2 cellular contexts compared by ENCODE assay signal in the genomic region with DNA sequence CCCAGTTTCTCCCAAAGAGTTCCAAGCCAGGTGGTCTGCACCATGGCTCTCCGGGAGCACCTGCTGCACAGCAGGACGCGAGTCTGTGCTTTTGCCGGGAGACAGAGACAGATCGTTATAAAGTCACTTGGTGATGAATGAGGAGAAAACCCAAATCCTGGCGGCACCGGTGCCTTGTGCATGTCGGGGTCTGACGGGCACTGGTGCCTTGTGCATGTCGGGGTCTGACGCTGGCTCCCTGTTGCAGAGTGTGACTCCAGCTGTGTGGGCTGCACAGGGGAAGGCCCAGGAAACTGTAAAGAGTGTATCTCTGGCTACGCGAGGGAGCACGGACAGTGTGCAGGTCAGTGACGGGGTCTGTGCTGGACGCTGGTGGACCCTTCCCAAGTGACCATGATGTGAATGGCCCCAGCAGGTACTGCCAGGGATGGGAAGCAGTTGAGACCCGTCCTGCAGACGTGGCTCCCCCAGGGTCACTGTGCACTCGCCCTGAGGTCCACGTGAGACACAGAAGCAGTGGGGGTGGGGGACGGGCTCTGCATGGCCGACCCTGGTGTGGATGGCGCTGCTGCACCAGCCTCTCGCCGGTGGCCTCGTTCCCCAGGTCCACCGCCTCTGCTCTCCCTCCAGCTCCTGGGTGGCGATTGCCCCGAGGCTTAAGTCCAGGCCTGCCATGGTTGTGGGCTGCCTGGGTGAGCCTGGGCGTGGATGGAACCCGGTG.
TF ChIP-seq lines count a peak whose summit lies in the region.

No MANE protein-coding gene starts in this region.

TF ChIP-seq in GM12878, 131 proteins besides CTCF, POLR2A, EP300 and RAD21:
- TF ChIP-seq TCF7 (IDR thresholded peaks at IDR 0.05; ENCODE audit: borderline replicate concordance) (no peak), ZNF274 (IDR thresholded peaks at IDR 0.05; ENCODE audit: insufficient read depth, insufficient read length) (no peak), RAD51 (IDR thresholded peaks at IDR 0.05) (no peak), NBN (IDR thresholded peaks at IDR 0.05) (no peak), E2F4 (IDR thresholded peaks at IDR 0.05; ENCODE audit: low read depth, low read length) (no peak), E4F1 (IDR thresholded peaks at IDR 0.05; ENCODE audit: borderline replicate concordance, partially characterized antibody) (no peak), HDGF (IDR thresholded peaks at IDR 0.05) (0 out of 2 replicates have a peak, but pooled peaks have one; percentile 17), MXI1 (IDR thresholded peaks at IDR 0.05; ENCODE audit: low read depth, low read length) (no peak), STAT1 (conservative IDR thresholded peaks at IDR 0.05) (no peak), BACH1 (IDR thresholded peaks at IDR 0.05; ENCODE audit: borderline replicate concordance) (no peak), CHD1 (IDR thresholded peaks at IDR 0.05; ENCODE audit: low read depth, low read length) (no peak), SIN3A (IDR thresholded peaks at IDR 0.05; ENCODE audit: low read depth, low read length) (no peak)
- TF ChIP-seq, protein P1, sequence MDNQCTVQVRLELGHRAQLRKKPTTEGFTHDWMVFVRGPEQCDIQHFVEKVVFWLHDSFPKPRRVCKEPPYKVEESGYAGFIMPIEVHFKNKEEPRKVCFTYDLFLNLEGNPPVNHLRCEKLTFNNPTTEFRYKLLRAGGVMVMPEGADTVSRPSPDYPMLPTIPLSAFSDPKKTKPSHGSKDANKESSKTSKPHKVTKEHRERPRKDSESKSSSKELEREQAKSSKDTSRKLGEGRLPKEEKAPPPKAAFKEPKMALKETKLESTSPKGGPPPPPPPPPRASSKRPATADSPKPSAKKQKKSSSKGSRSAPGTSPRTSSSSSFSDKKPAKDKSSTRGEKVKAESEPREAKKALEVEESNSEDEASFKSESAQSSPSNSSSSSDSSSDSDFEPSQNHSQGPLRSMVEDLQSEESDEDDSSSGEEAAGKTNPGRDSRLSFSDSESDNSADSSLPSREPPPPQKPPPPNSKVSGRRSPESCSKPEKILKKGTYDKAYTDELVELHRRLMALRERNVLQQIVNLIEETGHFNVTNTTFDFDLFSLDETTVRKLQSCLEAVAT (IDR thresholded peaks at IDR 0.05) = peak; percentile 54; the same call in 1 of the 2 replicates
- TF ChIP-seq, protein P2, sequence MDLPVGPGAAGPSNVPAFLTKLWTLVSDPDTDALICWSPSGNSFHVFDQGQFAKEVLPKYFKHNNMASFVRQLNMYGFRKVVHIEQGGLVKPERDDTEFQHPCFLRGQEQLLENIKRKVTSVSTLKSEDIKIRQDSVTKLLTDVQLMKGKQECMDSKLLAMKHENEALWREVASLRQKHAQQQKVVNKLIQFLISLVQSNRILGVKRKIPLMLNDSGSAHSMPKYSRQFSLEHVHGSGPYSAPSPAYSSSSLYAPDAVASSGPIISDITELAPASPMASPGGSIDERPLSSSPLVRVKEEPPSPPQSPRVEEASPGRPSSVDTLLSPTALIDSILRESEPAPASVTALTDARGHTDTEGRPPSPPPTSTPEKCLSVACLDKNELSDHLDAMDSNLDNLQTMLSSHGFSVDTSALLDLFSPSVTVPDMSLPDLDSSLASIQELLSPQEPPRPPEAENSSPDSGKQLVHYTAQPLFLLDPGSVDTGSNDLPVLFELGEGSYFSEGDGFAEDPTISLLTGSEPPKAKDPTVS (IDR thresholded peaks at IDR 0.05; ENCODE audit: low read depth, low read length) = no peak

TF ChIP-seq in WTC11, 78 proteins besides CTCF, POLR2A, EP300 and RAD21:
- TF ChIP-seq ATF1 (CRISPR knock-in tag; IDR thresholded peaks at IDR 0.05) (no peak), ZNF425 (CRISPR knock-in tag; conservative IDR thresholded peaks at IDR 0.05) (no peak), GTF2I (CRISPR knock-in tag; conservative IDR thresholded peaks at IDR 0.05) (no peak), ZNF416 (CRISPR knock-in tag; IDR thresholded peaks at IDR 0.05) (no peak)
- TF ChIP-seq, protein P3, sequence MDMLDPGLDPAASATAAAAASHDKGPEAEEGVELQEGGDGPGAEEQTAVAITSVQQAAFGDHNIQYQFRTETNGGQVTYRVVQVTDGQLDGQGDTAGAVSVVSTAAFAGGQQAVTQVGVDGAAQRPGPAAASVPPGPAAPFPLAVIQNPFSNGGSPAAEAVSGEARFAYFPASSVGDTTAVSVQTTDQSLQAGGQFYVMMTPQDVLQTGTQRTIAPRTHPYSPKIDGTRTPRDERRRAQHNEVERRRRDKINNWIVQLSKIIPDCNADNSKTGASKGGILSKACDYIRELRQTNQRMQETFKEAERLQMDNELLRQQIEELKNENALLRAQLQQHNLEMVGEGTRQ (CRISPR knock-in tag; IDR thresholded peaks at IDR 0.05) = no peak
